ENCODE assay signal across 8 cellular contexts in genomic region chr11:59216654-59217640, GRCh38. TPM values are rescaled to one million over a fixed set of nuclear protein-coding genes. Genes with fewer than 3 reads are reported as not detected.
DNase-seq lines count a peak whose midpoint lies in the region; ATAC-seq and TF ChIP-seq lines count a peak whose summit lies in the region.

No MANE protein-coding gene starts in this region.

- H3K4me3 ChIP-seq in SK-N-SH (ENCODE audit: low read depth in 2 of 2, low read length in 1 of 2) (no peak overlapping the region), HFF-Myc (replicated peaks; ENCODE audit: low read depth, low read length) (no peak overlapping the region), Loucy (ENCODE audit: low read length, poor library complexity, severe bottlenecking) (no peak overlapping the region)

- no peaks in the 10 kb centered on the region for H3F3A ChIP-seq in SK-N-SH (replicated peaks; ENCODE audit: insufficient read depth)
- no peaks in the 10 kb centered on the region for H3F3A ChIP-seq in Loucy (ENCODE audit: low read depth)

- DNase-seq in SK-N-SH (no peak), HFF-Myc (ENCODE audit: extremely low read depth, low read depth) (peak; percentile 37), dedifferentiated amniotic fluid mesenchymal stem cell (ENCODE audit: extremely low spot score) (no peak), amniotic stem cell (lab: John Stamatoyannopoulos, UW) (no peak)
- no peak for DNase-seq in stimulated activated effector memory CD8-positive, alpha-beta T cell treated with anti-CD3 and anti-CD28 coated beads, Interleukin-12 subunit alpha, Interleukin-12 subunit beta, amount 100 ng/mL, for 72 hours (ENCODE audit: low spot score in 2 of 2)

- H3K27me3 ChIP-seq in SK-N-SH (ENCODE audit: insufficient read depth) = peaks cover 11% of the 10 kb centered on the region; the same call in 1 of the 2 replicates
- H3K27me3 ChIP-seq in Loucy (ENCODE audit: insufficient read depth, low read length, poor library complexity, severe bottlenecking) = no peaks in the 10 kb centered on the region

- no peak overlapping the region for H3K4me3 Mint-ChIP-seq in stimulated activated effector memory CD8-positive, alpha-beta T cell treated with anti-CD3 and anti-CD28 coated beads, Interleukin-12 subunit alpha, Interleukin-12 subunit beta, amount 100 ng/mL, for 72 hours

- H3K9me3 Mint-ChIP-seq in stimulated activated effector memory CD8-positive, alpha-beta T cell treated with anti-CD3 and anti-CD28 coated beads, Interleukin-12 subunit alpha, Interleukin-12 subunit beta, amount 100 ng/mL, for 72 hours = no peaks in the 10 kb centered on the region

- H3K4me1 ChIP-seq in SK-N-SH (ENCODE audit: control insufficient read depth in 1 of 2, insufficient read depth in 2 of 2, low read depth in 1 of 2, low read length in 1 of 2) = no peaks in the 10 kb centered on the region
- peaks cover 7% of the 10 kb centered on the region for H3K4me1 ChIP-seq in Loucy (ENCODE audit: insufficient read depth, low read length, poor library complexity, severe bottlenecking)

- CTCF ChIA-PET in SK-N-SH (lab: Yijun Ruan, JAX) = interaction anchor here (1.8 to 3.0 kb wide), 2 partner anchors 11 to 45 kb away, joined by 5 to 9 read pairs; partner anchors contain the start of gene DTX4

- H3K79me2 ChIP-seq in SK-N-SH (ENCODE audit: insufficient read depth) (no peaks in the 10 kb centered on the region), Loucy (ENCODE audit: insufficient read depth, low read length) (no peaks in the 10 kb centered on the region)

- TF ChIP-seq RAD21 in SK-N-SH (IDR thresholded peaks at IDR 0.05; ENCODE audit: low read length) = no peak

- H3K9me3 ChIP-seq in SK-N-SH = no peaks in the 10 kb centered on the region
- no peaks in the 10 kb centered on the region for H3K9me3 ChIP-seq in Loucy (ENCODE audit: insufficient read depth, low read depth, low read length)

- H4K20me1 ChIP-seq in SK-N-SH (ENCODE audit: insufficient read depth) (no peaks in the 10 kb centered on the region), Loucy (ENCODE audit: insufficient read depth, low read length, poor library complexity, severe bottlenecking) (no peaks in the 10 kb centered on the region)

- H3K4me2 ChIP-seq in SK-N-SH (no peak overlapping the region), Loucy (ENCODE audit: low read depth, low read length, poor library complexity, severe bottlenecking) (no peak overlapping the region)

- H3K4me1 Mint-ChIP-seq in stimulated activated effector memory CD8-positive, alpha-beta T cell treated with anti-CD3 and anti-CD28 coated beads, Interleukin-12 subunit alpha, Interleukin-12 subunit beta, amount 100 ng/mL, for 72 hours = peaks cover 7% of the 10 kb centered on the region

- TF ChIP-seq CTCF in SK-N-SH (IDR thresholded peaks at IDR 0.05) (no peak), HFF-Myc (IDR thresholded peaks at IDR 0.05; ENCODE audit: low read depth, low read length, missing control alignments) (no peak), Loucy (conservative IDR thresholded peaks at IDR 0.05; ENCODE audit: low read length) (no peak)

- no peaks in the 10 kb centered on the region for H3K36me3 ChIP-seq in SK-N-SH (replicated peaks in 1 of 2; ENCODE audit: control insufficient read depth in 1 of 2, insufficient read depth in 2 of 2, low read length in 1 of 2)
- no peaks in the 10 kb centered on the region for H3K36me3 ChIP-seq in Loucy (ENCODE audit: insufficient read depth, low read length)

- H3K27ac Mint-ChIP-seq in stimulated activated effector memory CD8-positive, alpha-beta T cell treated with anti-CD3 and anti-CD28 coated beads, Interleukin-12 subunit alpha, Interleukin-12 subunit beta, amount 100 ng/mL, for 72 hours = no peak overlapping the region

- no peak overlapping the region for H3K27ac ChIP-seq in SK-N-SH (ENCODE audit: low read depth in 2 of 2, low read length in 1 of 2)

- H3K9me2 ChIP-seq in SK-N-SH (no peaks in the 10 kb centered on the region), Loucy (replicated peaks; ENCODE audit: low read depth, low read length) (no peaks in the 10 kb centered on the region)

- H2AFZ ChIP-seq in SK-N-SH (ENCODE audit: low read depth) (no peak overlapping the region), Loucy (ENCODE audit: low read length) (peak overlapping the region; percentile 34)

- no peaks in the 10 kb centered on the region for H3K36me3 Mint-ChIP-seq in stimulated activated effector memory CD8-positive, alpha-beta T cell treated with anti-CD3 and anti-CD28 coated beads, Interleukin-12 subunit alpha, Interleukin-12 subunit beta, amount 100 ng/mL, for 72 hours

- 8% methylated on average over 9 of the region's 9 CpGs for WGBS in SK-N-SH (ENCODE audit: low lambda C conversion rate)

- TF ChIP-seq EP300 in SK-N-SH (IDR thresholded peaks at IDR 0.05; ENCODE audit: borderline replicate concordance in 1 of 2, low read depth in 1 of 2, low read length in 1 of 2) = no peak

- POLR2A ChIA-PET in SK-N-SH (lab: Yijun Ruan, JAX) = no interaction called here

- ATAC-seq in SK-N-SH treated with all-trans-retinoic acid at 6 μM for 48 hours = no peak
- peak; percentile 68 for ATAC-seq in esophagus mucosa
- ATAC-seq in stimulated activated effector memory CD8-positive, alpha-beta T cell treated with anti-CD3 and anti-CD28 coated beads, Interleukin-12 subunit alpha, Interleukin-12 subunit beta, amount 100 ng/mL, for 72 hours = peak; percentile 61

- H3K9ac ChIP-seq in SK-N-SH (no peak overlapping the region), Loucy (ENCODE audit: low read depth, low read length, poor library complexity, severe bottlenecking) (no peak overlapping the region)

TF ChIP-seq in SK-N-SH, 30 proteins besides CTCF, POLR2A, EP300 and RAD21:
- TF ChIP-seq TCF12 (IDR thresholded peaks at IDR 0.05) (peak; percentile 17; the same call in 1 of the 2 replicates), GATA2 (CRISPR knock-in tag; IDR thresholded peaks at IDR 0.05) (no peak)
- TF ChIP-seq, protein P1, sequence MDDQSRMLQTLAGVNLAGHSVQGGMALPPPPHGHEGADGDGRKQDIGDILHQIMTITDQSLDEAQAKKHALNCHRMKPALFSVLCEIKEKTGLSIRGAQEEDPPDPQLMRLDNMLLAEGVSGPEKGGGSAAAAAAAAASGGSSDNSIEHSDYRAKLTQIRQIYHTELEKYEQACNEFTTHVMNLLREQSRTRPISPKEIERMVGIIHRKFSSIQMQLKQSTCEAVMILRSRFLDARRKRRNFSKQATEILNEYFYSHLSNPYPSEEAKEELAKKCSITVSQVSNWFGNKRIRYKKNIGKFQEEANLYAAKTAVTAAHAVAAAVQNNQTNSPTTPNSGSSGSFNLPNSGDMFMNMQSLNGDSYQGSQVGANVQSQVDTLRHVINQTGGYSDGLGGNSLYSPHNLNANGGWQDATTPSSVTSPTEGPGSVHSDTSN (IDR thresholded peaks at IDR 0.05) = 0 out of 2 replicates have a peak, but pooled peaks have one; percentile 10

TF ChIP-seq in SK-N-SH treated with all-trans-retinoic acid at 6 μM for 48 hours, 23 proteins besides CTCF, POLR2A, EP300 and RAD21 (continues in another document):
- TF ChIP-seq, protein P2, sequence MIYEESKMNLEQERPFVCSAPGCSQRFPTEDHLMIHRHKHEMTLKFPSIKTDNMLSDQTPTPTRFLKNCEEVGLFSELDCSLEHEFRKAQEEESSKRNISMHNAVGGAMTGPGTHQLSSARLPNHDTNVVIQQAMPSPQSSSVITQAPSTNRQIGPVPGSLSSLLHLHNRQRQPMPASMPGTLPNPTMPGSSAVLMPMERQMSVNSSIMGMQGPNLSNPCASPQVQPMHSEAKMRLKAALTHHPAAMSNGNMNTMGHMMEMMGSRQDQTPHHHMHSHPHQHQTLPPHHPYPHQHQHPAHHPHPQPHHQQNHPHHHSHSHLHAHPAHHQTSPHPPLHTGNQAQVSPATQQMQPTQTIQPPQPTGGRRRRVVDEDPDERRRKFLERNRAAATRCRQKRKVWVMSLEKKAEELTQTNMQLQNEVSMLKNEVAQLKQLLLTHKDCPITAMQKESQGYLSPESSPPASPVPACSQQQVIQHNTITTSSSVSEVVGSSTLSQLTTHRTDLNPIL (CRISPR knock-in tag; IDR thresholded peaks at IDR 0.05; ENCODE audit: low read depth) = no peak
- TF ChIP-seq TOX (CRISPR knock-in tag; IDR thresholded peaks at IDR 0.05; ENCODE audit: borderline replicate concordance) = no peak
- TF ChIP-seq TSHZ2 (CRISPR knock-in tag; IDR thresholded peaks at IDR 0.05) = no peak
- no peak for TF ChIP-seq ARNTL (CRISPR knock-in tag; IDR thresholded peaks at IDR 0.05; ENCODE audit: borderline replicate concordance, low read depth)
- TF ChIP-seq PPARA (CRISPR knock-in tag; IDR thresholded peaks at IDR 0.05; ENCODE audit: borderline replicate concordance) = no peak
- TF ChIP-seq TCF4 (CRISPR knock-in tag; IDR thresholded peaks at IDR 0.05; ENCODE audit: borderline replicate concordance) = no peak
- TF ChIP-seq ZFP3 (CRISPR knock-in tag; IDR thresholded peaks at IDR 0.05) = no peak

RNA-seq across cellular contexts. Expression of gene MPEG1, which starts 4.2 kb away (rescaled TPM):
- not detected in 2 replicates for polyA plus RNA-seq in SK-N-SH (2012; rRNA removed)
- polyA plus RNA-seq in SK-N-SH (2012; cell fraction: cytosol; rRNA removed) = not detected in 2 replicates
- polyA plus RNA-seq in SK-N-SH (2012; cell fraction: nucleus; rRNA removed) = not detected in 2 replicates
- total RNA-seq in esophagus mucosa = 1.8 TPM

RNA-seq across cellular contexts. Expression of gene DTX4, which starts 45.0 kb away (rescaled TPM):
- polyA plus RNA-seq in SK-N-SH (2012; rRNA removed) = 0.02 and 0.05 TPM in 2 replicates
- polyA plus RNA-seq in SK-N-SH (2012; cell fraction: cytosol; rRNA removed) = 0.04 and 0.08 TPM in 2 replicates
- polyA plus RNA-seq in SK-N-SH (2012; cell fraction: nucleus; rRNA removed) = 0.11 and 0.27 TPM in 2 replicates
- 3.3 TPM for total RNA-seq in esophagus mucosa
